In the genomic region with DNA sequence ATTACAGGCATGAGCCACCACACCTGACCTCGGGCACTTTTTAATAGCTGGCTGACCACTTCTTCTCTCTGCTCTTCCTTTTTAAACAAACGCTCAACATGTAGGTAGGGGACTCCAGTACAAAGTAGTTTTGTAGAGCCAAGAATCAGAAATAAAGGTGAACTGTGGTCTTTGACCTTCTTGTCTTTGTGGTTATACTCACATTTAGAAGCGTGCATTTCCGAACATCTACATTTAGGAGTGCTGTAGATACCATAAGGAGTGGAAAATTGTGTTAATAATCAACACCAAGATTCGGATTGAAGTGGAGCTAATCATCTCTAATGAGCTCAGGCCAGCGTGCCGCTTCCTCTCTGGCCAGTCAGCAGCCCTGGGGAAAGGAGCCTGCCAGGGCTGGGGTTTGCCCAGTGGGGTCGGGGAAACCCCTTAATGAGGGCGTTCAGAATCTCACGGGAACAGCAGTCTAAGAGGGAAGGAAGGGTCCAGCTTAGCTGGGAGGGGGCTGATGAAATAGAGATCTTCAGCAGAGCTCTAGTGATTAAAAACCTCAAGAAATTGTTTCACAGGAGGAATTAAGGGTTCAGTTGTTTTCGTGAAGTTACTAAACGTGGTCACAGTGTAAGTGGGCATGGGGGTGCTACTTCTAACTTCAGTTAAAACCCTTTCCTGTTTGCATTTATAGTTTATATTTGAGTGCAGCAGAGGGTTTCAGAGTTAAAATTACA, we compare ENCODE assay signal across 1 cellular context.
A peak's percentile ranks its signal among the peaks of the same experiment; 100 is the strongest.
TF ChIP-seq lines count a peak whose summit lies in the region.

No MANE protein-coding gene starts in this region.

TF ChIP-seq in GM12878, 131 proteins besides CTCF, POLR2A, EP300 and RAD21 (continued from another document and continues in another):
- TF ChIP-seq, protein P1, sequence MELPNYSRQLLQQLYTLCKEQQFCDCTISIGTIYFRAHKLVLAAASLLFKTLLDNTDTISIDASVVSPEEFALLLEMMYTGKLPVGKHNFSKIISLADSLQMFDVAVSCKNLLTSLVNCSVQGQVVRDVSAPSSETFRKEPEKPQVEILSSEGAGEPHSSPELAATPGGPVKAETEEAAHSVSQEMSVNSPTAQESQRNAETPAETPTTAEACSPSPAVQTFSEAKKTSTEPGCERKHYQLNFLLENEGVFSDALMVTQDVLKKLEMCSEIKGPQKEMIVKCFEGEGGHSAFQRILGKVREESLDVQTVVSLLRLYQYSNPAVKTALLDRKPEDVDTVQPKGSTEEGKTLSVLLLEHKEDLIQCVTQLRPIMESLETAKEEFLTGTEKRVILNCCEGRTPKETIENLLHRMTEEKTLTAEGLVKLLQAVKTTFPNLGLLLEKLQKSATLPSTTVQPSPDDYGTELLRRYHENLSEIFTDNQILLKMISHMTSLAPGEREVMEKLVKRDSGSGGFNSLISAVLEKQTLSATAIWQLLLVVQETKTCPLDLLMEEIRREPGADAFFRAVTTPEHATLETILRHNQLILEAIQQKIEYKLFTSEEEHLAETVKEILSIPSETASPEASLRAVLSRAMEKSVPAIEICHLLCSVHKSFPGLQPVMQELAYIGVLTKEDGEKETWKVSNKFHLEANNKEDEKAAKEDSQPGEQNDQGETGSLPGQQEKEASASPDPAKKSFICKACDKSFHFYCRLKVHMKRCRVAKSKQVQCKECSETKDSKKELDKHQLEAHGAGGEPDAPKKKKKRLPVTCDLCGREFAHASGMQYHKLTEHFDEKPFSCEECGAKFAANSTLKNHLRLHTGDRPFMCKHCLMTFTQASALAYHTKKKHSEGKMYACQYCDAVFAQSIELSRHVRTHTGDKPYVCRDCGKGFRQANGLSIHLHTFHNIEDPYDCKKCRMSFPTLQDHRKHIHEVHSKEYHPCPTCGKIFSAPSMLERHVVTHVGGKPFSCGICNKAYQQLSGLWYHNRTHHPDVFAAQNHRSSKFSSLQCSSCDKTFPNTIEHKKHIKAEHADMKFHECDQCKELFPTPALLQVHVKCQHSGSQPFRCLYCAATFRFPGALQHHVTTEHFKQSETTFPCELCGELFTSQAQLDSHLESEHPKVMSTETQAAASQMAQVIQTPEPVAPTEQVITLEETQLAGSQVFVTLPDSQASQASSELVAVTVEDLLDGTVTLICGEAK (IDR thresholded peaks at IDR 0.05; ENCODE audit: borderline replicate concordance), result no peak
- TF ChIP-seq RBBP5 (conservative IDR thresholded peaks at IDR 0.05) (no peak), SMARCA5 (IDR thresholded peaks at IDR 0.05) (no peak), ZNF24 (IDR thresholded peaks at IDR 0.05) (peak; percentile 54), MEF2A (IDR thresholded peaks at IDR 0.05; ENCODE audit: insufficient read depth, low read depth, low read length) (no peak), ASH2L (IDR thresholded peaks at IDR 0.05; ENCODE audit: borderline replicate concordance, low read depth) (no peak), NFXL1 (IDR thresholded peaks at IDR 0.05; ENCODE audit: borderline replicate concordance) (no peak), PML (IDR thresholded peaks at IDR 0.05; ENCODE audit: low read length) (peak; percentile 31; the same call in 1 of the 2 replicates), SIN3A (IDR thresholded peaks at IDR 0.05; ENCODE audit: low read depth, low read length) (no peak), SREBF1 (IDR thresholded peaks at IDR 0.05; ENCODE audit: low read length) (no peak), NRF1 (conservative IDR thresholded peaks at IDR 0.05; ENCODE audit: low read depth, low read length) (no peak), KLF5 (IDR thresholded peaks at IDR 0.05; ENCODE audit: partially characterized antibody) (no peak), POU2F2 (IDR thresholded peaks at IDR 0.05; ENCODE audit: borderline replicate concordance, low read depth, low read length) (no peak; the same call in 2 of the 3 replicates), SMAD5 (IDR thresholded peaks at IDR 0.05; ENCODE audit: low read depth) (no peak), CREB1 (IDR thresholded peaks at IDR 0.05; ENCODE audit: low read depth) (no peak), IRF4 (IDR thresholded peaks at IDR 0.05; ENCODE audit: low read depth, low read length) (no peak)
- TF ChIP-seq, protein P2, sequence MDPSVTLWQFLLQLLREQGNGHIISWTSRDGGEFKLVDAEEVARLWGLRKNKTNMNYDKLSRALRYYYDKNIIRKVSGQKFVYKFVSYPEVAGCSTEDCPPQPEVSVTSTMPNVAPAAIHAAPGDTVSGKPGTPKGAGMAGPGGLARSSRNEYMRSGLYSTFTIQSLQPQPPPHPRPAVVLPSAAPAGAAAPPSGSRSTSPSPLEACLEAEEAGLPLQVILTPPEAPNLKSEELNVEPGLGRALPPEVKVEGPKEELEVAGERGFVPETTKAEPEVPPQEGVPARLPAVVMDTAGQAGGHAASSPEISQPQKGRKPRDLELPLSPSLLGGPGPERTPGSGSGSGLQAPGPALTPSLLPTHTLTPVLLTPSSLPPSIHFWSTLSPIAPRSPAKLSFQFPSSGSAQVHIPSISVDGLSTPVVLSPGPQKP (IDR thresholded peaks at IDR 0.05; ENCODE audit: low read depth, low read length), result no peak
- TF ChIP-seq, protein P3, sequence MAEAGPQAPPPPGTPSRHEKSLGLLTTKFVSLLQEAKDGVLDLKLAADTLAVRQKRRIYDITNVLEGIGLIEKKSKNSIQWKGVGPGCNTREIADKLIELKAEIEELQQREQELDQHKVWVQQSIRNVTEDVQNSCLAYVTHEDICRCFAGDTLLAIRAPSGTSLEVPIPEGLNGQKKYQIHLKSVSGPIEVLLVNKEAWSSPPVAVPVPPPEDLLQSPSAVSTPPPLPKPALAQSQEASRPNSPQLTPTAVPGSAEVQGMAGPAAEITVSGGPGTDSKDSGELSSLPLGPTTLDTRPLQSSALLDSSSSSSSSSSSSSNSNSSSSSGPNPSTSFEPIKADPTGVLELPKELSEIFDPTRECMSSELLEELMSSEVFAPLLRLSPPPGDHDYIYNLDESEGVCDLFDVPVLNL (IDR thresholded peaks at IDR 0.05; ENCODE audit: low read depth, low read length), result no peak
- TF ChIP-seq, protein P4, sequence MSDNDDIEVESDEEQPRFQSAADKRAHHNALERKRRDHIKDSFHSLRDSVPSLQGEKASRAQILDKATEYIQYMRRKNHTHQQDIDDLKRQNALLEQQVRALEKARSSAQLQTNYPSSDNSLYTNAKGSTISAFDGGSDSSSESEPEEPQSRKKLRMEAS (IDR thresholded peaks at IDR 0.05; ENCODE audit: low read depth, low read length), result peak; percentile 46; the same call in 1 of the 2 replicates
- TF ChIP-seq, protein P5, sequence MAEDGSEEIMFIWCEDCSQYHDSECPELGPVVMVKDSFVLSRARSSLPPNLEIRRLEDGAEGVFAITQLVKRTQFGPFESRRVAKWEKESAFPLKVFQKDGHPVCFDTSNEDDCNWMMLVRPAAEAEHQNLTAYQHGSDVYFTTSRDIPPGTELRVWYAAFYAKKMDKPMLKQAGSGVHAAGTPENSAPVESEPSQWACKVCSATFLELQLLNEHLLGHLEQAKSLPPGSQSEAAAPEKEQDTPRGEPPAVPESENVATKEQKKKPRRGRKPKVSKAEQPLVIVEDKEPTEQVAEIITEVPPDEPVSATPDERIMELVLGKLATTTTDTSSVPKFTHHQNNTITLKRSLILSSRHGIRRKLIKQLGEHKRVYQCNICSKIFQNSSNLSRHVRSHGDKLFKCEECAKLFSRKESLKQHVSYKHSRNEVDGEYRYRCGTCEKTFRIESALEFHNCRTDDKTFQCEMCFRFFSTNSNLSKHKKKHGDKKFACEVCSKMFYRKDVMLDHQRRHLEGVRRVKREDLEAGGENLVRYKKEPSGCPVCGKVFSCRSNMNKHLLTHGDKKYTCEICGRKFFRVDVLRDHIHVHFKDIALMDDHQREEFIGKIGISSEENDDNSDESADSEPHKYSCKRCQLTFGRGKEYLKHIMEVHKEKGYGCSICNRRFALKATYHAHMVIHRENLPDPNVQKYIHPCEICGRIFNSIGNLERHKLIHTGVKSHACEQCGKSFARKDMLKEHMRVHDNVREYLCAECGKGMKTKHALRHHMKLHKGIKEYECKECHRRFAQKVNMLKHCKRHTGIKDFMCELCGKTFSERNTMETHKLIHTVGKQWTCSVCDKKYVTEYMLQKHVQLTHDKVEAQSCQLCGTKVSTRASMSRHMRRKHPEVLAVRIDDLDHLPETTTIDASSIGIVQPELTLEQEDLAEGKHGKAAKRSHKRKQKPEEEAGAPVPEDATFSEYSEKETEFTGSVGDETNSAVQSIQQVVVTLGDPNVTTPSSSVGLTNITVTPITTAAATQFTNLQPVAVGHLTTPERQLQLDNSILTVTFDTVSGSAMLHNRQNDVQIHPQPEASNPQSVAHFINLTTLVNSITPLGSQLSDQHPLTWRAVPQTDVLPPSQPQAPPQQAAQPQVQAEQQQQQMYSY (CRISPR knock-in tag; IDR thresholded peaks at IDR 0.05), result no peak
- TF ChIP-seq, protein P6, sequence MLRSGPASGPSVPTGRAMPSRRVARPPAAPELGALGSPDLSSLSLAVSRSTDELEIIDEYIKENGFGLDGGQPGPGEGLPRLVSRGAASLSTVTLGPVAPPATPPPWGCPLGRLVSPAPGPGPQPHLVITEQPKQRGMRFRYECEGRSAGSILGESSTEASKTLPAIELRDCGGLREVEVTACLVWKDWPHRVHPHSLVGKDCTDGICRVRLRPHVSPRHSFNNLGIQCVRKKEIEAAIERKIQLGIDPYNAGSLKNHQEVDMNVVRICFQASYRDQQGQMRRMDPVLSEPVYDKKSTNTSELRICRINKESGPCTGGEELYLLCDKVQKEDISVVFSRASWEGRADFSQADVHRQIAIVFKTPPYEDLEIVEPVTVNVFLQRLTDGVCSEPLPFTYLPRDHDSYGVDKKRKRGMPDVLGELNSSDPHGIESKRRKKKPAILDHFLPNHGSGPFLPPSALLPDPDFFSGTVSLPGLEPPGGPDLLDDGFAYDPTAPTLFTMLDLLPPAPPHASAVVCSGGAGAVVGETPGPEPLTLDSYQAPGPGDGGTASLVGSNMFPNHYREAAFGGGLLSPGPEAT (IDR thresholded peaks at IDR 0.05; ENCODE audit: low read depth), result peak; percentile 91
- TF ChIP-seq, protein P7, sequence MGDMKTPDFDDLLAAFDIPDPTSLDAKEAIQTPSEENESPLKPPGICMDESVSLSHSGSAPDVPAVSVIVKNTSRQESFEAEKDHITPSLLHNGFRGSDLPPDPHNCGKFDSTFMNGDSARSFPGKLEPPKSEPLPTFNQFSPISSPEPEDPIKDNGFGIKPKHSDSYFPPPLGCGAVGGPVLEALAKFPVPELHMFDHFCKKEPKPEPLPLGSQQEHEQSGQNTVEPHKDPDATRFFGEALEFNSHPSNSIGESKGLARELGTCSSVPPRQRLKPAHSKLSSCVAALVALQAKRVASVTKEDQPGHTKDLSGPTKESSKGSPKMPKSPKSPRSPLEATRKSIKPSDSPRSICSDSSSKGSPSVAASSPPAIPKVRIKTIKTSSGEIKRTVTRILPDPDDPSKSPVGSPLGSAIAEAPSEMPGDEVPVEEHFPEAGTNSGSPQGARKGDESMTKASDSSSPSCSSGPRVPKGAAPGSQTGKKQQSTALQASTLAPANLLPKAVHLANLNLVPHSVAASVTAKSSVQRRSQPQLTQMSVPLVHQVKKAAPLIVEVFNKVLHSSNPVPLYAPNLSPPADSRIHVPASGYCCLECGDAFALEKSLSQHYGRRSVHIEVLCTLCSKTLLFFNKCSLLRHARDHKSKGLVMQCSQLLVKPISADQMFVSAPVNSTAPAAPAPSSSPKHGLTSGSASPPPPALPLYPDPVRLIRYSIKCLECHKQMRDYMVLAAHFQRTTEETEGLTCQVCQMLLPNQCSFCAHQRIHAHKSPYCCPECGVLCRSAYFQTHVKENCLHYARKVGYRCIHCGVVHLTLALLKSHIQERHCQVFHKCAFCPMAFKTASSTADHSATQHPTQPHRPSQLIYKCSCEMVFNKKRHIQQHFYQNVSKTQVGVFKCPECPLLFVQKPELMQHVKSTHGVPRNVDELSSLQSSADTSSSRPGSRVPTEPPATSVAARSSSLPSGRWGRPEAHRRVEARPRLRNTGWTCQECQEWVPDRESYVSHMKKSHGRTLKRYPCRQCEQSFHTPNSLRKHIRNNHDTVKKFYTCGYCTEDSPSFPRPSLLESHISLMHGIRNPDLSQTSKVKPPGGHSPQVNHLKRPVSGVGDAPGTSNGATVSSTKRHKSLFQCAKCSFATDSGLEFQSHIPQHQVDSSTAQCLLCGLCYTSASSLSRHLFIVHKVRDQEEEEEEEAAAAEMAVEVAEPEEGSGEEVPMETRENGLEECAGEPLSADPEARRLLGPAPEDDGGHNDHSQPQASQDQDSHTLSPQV (IDR thresholded peaks at IDR 0.05), result no peak
- TF ChIP-seq, protein P8, sequence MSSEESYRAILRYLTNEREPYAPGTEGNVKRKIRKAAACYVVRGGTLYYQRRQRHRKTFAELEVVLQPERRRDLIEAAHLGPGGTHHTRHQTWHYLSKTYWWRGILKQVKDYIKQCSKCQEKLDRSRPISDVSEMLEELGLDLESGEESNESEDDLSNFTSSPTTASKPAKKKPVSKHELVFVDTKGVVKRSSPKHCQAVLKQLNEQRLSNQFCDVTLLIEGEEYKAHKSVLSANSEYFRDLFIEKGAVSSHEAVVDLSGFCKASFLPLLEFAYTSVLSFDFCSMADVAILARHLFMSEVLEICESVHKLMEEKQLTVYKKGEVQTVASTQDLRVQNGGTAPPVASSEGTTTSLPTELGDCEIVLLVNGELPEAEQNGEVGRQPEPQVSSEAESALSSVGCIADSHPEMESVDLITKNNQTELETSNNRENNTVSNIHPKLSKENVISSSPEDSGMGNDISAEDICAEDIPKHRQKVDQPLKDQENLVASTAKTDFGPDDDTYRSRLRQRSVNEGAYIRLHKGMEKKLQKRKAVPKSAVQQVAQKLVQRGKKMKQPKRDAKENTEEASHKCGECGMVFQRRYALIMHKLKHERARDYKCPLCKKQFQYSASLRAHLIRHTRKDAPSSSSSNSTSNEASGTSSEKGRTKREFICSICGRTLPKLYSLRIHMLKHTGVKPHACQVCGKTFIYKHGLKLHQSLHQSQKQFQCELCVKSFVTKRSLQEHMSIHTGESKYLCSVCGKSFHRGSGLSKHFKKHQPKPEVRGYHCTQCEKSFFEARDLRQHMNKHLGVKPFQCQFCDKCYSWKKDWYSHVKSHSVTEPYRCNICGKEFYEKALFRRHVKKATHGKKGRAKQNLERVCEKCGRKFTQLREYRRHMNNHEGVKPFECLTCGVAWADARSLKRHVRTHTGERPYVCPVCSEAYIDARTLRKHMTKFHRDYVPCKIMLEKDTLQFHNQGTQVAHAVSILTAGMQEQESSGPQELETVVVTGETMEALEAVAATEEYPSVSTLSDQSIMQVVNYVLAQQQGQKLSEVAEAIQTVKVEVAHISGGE (CRISPR knock-in tag; IDR thresholded peaks at IDR 0.05), result no peak
- TF ChIP-seq, protein P9, sequence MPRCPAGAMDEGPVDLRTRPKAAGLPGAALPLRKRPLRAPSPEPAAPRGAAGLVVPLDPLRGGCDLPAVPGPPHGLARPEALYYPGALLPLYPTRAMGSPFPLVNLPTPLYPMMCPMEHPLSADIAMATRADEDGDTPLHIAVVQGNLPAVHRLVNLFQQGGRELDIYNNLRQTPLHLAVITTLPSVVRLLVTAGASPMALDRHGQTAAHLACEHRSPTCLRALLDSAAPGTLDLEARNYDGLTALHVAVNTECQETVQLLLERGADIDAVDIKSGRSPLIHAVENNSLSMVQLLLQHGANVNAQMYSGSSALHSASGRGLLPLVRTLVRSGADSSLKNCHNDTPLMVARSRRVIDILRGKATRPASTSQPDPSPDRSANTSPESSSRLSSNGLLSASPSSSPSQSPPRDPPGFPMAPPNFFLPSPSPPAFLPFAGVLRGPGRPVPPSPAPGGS (IDR thresholded peaks at IDR 0.05; ENCODE audit: borderline replicate concordance, insufficient read depth, low read depth, low read length, poor library complexity, severe bottlenecking), result no peak
- TF ChIP-seq, protein P10, sequence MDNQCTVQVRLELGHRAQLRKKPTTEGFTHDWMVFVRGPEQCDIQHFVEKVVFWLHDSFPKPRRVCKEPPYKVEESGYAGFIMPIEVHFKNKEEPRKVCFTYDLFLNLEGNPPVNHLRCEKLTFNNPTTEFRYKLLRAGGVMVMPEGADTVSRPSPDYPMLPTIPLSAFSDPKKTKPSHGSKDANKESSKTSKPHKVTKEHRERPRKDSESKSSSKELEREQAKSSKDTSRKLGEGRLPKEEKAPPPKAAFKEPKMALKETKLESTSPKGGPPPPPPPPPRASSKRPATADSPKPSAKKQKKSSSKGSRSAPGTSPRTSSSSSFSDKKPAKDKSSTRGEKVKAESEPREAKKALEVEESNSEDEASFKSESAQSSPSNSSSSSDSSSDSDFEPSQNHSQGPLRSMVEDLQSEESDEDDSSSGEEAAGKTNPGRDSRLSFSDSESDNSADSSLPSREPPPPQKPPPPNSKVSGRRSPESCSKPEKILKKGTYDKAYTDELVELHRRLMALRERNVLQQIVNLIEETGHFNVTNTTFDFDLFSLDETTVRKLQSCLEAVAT (IDR thresholded peaks at IDR 0.05), result peak; percentile 29; the same call in 1 of the 2 replicates
